8 cellular contexts compared by ENCODE assay signal in genomic region chr6:170552765-170553685, GRCh38. TPM values are rescaled to one million over a fixed set of nuclear protein-coding genes. Genes with fewer than 3 reads are reported as not detected.
DNase-seq lines count a peak whose midpoint lies in the region; ATAC-seq, FAIRE-seq and TF ChIP-seq lines count a peak whose summit lies in the region.

PSMB1 (minus strand) TSS chr6:170553307; CDS start chr6:170553242, 65 bp downstream.

- CTCF ChIA-PET in HepG2 (lab: Yijun Ruan, JAX; ENCODE audit: low intra/inter-chr PET ratio, low total read pairs) = no interaction called here

- peak; percentile 61 for TF ChIP-seq RAD21 in HepG2 (CRISPR knock-in tag; IDR thresholded peaks at IDR 0.05)

- intact Hi-C loops in dorsolateral prefrontal cortex (cut with DNase I) = loop anchor here (5.0 kb wide), 2 partner anchors 246 to 851 kb away; partner anchors contain the start of genes C6orf120 (in 1 of the 2), FAM120B (in 1 of the 2) and WDR27 (in 1 of the 2)
- intact Hi-C loops in HepG2 (cut with micrococcal nuclease; ENCODE audit: unreplicated experiment) = loop anchor here (5.0 kb wide), 3 partner anchors 246 to 851 kb away; partner anchors contain the start of genes C6orf120, FAM120B and WDR27

- peak; percentile 62 to 96 (median 88) for DNase-seq in C1 segment of cervical spinal cord (lab: John Stamatoyannopoulos, UW)
- DNase-seq in NCI-H774 (lab: John Stamatoyannopoulos, UW) = peak; percentile 99
- DNase-seq in activated CD4-positive, alpha-beta T cell treated with anti-CD3 and anti-CD28 coated beads, Interleukin-2, amount 50 U/mL, for 4 hours = peak; percentile 65
- peak; percentile 96 to 98 (median 98) for DNase-seq in dorsolateral prefrontal cortex
- DNase-seq in HepG2 (ENCODE audit: low spot score) = peak; percentile 96
- peak; percentile 82 for DNase-seq in stimulated activated CD4-positive, alpha-beta T cell treated with anti-CD3 and anti-CD28 coated beads, Interleukin-4, amount 100 ng/mL, for 1 hour

- no TSS peak for BruUV-seq in HepG2 (replicated peaks; lab: Mats Ljungman, UMichigan)

- H3K27ac ChIP-seq in dorsolateral prefrontal cortex = peak within 1 kb of the TSS; percentile 70 to 98 (median 93)
- H3K27ac ChIP-seq in HepG2 (ENCODE audit: extremely low read length, insufficient read depth, low read length) = peak within 1 kb of the TSS; percentile 95

- no peaks in the 10 kb centered on the region for H3K27me3 ChIP-seq in dorsolateral prefrontal cortex
- H3K27me3 ChIP-seq in HepG2 (ENCODE audit: control insufficient read depth in 1 of 2, insufficient read depth in 2 of 2, low read length in 2 of 2) = peaks cover 0 to 5% of the 10 kb centered on the region in 2 experiments; a peak in 1 of 5 replicates

- H3K4me3 ChIP-seq in dorsolateral prefrontal cortex (peak within 1 kb of the TSS; percentile 68 to 100 (median 94)), HepG2 (replicated peaks in 1 of 3; ENCODE audit: insufficient read depth in 1 of 3, low read depth in 2 of 3, low read length in 3 of 3) (peak within 1 kb of the TSS; percentile 98 to 99 (median 98))

- POLR2A ChIA-PET in HepG2 (lab: Yijun Ruan, JAX) = interaction anchor here (0.6 to 3.1 kb wide), 12 partner anchors 11 to 851 kb away, joined by 3 to 22 read pairs (median 5); partner anchors contain the start of genes C6orf120, DYNLT2, ERMARD and PDCD2

- TF ChIP-seq EP300 in HepG2 (IDR thresholded peaks at IDR 0.05; ENCODE audit: low read depth in 2 of 2, low read length in 2 of 2) (peak in 1 of 2 experiments; percentile 64; a peak in 2 of 4 replicates), HepG2 (CRISPR knock-in tag; IDR thresholded peaks at IDR 0.05; ENCODE audit: borderline replicate concordance) (no peak)

- peak within 1 kb of the TSS; percentile 99 for H2AFZ ChIP-seq in HepG2 (ENCODE audit: low read length)

- WGBS in HepG2 (ENCODE audit: low lambda C conversion rate) = 2% methylated on average over 39 of the region's 46 CpGs

- peaks cover 45% of the 10 kb centered on the region for H4K20me1 ChIP-seq in HepG2 (ENCODE audit: insufficient read depth, low read length)

- H3K4me2 ChIP-seq in HepG2 (ENCODE audit: low read depth, low read length) = peak within 1 kb of the TSS; percentile 98

- peaks cover 83% of the 10 kb centered on the region for H3K79me2 ChIP-seq in HepG2 (ENCODE audit: insufficient read depth, low read length)

- H3K36me3 ChIP-seq in HepG2 (replicated peaks in 1 of 2; ENCODE audit: control insufficient read depth in 1 of 2, insufficient read depth in 2 of 2, low read length in 2 of 2) = peaks cover 7 to 28% of the 10 kb centered on the region in 2 experiments; a peak in 4 of 5 replicates

- peak; percentile 44 for ATAC-seq in GM19372 (IDR thresholded peaks at IDR 0.05; ENCODE audit: low read depth, unreplicated experiment)
- peak; percentile 45 for ATAC-seq in HG03521 (IDR thresholded peaks at IDR 0.05; ENCODE audit: unreplicated experiment)
- peak; percentile 89 for ATAC-seq in HepG2

- peak within 1 kb of the TSS; percentile 96 for H3K9ac ChIP-seq in HepG2 (ENCODE audit: insufficient read depth, low read depth, low read length)

- H3K9me3 ChIP-seq in HepG2 (ENCODE audit: low read length) = no peaks in the 10 kb centered on the region

- peak; percentile 98 to 99 for TF ChIP-seq POLR2A in HepG2 (IDR thresholded peaks at IDR 0.05; ENCODE audit: insufficient read depth in 1 of 2, low read depth in 2 of 2, low read length in 2 of 2)

- peak; percentile 78 for FAIRE-seq in HepG2 (lab: Jason Lieb, UNC)

- in situ Hi-C loops in HepG2 (cut with HindIII; ENCODE audit: extremely low pct_ligation_motif_present, low pct_unique_long_range_greater_than_20kb) = loop anchor here (5.0 kb wide), 1 partner anchor 801 kb away; the partner anchor contains the start of genes DYNLT2 and ERMARD

- peak in 23 of 56 donors; percentile 2 to 45 (median 20) for TF ChIP-seq CTCF in dorsolateral prefrontal cortex (IDR thresholded peaks at IDR 0.05 in 54 of 56, conservative IDR thresholded peaks at IDR 0.05 in 2 of 56; ENCODE audit: low read depth in 1 of 56, partially characterized antibody in 56 of 56)
- 0 out of 2 replicates have a peak, but pooled peaks have one; percentile 20 for TF ChIP-seq CTCF in HepG2 (CRISPR knock-in tag; IDR thresholded peaks at IDR 0.05)

- H3K4me1 ChIP-seq in HepG2 (ENCODE audit: insufficient read depth, low read length) = peaks cover 54% of the 10 kb centered on the region

RNA-seq across cellular contexts. Expression of gene PSMB1, which starts in this region (rescaled TPM):
- total RNA-seq in dorsolateral prefrontal cortex (100 to 1,000 TPM in 103 of 120 experiments, 10 to 100 TPM in 17; 87.1 to 133 (median 111) TPM), HepG2 (2016; rRNA removed; fragmentation: Illumina TruSeq; extraction: Trizol) (528 and 656 TPM in 2 replicates)
- total RNA-seq in HepG2 (2016; cell fraction: cytosol; rRNA removed; fragmentation: Illumina TruSeq; extraction: Trizol; ENCODE audit: low read depth) = 138 and 154 TPM in 2 replicates
- total RNA-seq in HepG2 (2016; cell fraction: insoluble cytoplasmic fraction; rRNA removed; fragmentation: Illumina TruSeq; extraction: Trizol) = 533 and 708 TPM in 2 replicates
- 131 and 144 TPM in 2 replicates for total RNA-seq in HepG2 (2016; cell fraction: membrane; rRNA removed; fragmentation: Illumina TruSeq; extraction: Trizol)
- total RNA-seq in HepG2 (2016; cell fraction: nucleus; rRNA removed; fragmentation: Illumina TruSeq; extraction: Trizol) = 189 and 197 TPM in 2 replicates
- polyA plus RNA-seq in HepG2 (2011; rRNA removed) = 503 and 592 TPM in 2 replicates
- polyA plus RNA-seq in HepG2 (2011; cell fraction: cytosol; rRNA removed) = 553 and 624 TPM in 2 replicates
- polyA plus RNA-seq in HepG2 (2011; cell fraction: nucleus; rRNA removed) = 134 and 176 TPM in 2 replicates
- polyA plus RNA-seq in HepG2 (2012) = 316 and 359 TPM in 2 replicates
- polyA plus RNA-seq in HepG2 (2016; cell fraction: cytosol; fragmentation: Illumina TruSeq; extraction: Trizol; ENCODE audit: low read depth) = 123 and 127 TPM in 2 replicates
- 563 and 665 TPM in 2 replicates for polyA plus RNA-seq in HepG2 (2016; cell fraction: insoluble cytoplasmic fraction; fragmentation: Illumina TruSeq; extraction: Trizol; ENCODE audit: low read depth)
- 98.8 and 101 TPM in 2 replicates for polyA plus RNA-seq in HepG2 (2016; cell fraction: membrane; fragmentation: Illumina TruSeq; extraction: Trizol; ENCODE audit: low read depth)
- polyA plus RNA-seq in HepG2 (2016; cell fraction: nucleus; fragmentation: Illumina TruSeq; extraction: Trizol; ENCODE audit: insufficient read depth, low read depth) = 271 and 275 TPM in 2 replicates
- 133 and 200 TPM in 2 replicates for polyA minus RNA-seq in HepG2 (2011; rRNA and poly(A)+ RNA removed; ENCODE audit: low replicate concordance)
- 156 and 174 TPM in 2 replicates for polyA minus RNA-seq in HepG2 (2011; cell fraction: cytosol; rRNA and poly(A)+ RNA removed)
- polyA minus RNA-seq in HepG2 (2011; cell fraction: nucleus; rRNA and poly(A)+ RNA removed) = 66.4 and 70.7 TPM in 2 replicates

Comparison
In these comparisons a context has a peak if more than half of its experiments do, and no peak if none do; other contexts are left out.
1. Peak in every context shown above with its lines: DNase-seq, ATAC-seq, H3K4me3 ChIP-seq and H3K27ac ChIP-seq.